Comparison of ENCODE assay signal across 22 cellular contexts in genomic region chr1:55500601-55501000, GRCh38.
DNase-seq lines count a peak whose midpoint lies in the region; ATAC-seq, FAIRE-seq and TF ChIP-seq lines count a peak whose summit lies in the region.
"Had no signal": no experiment of that assay in that cellular context is flagged by ENCODE, and none has a peak within 500 bp of the region (broad histone marks: within the 10 kb centered on the region; RNA-seq: fewer than 3 reads in every experiment).

No MANE protein-coding gene starts in this region.

- no peak for TF ChIP-seq POLR2A in HepG2 (IDR thresholded peaks at IDR 0.05; ENCODE audit: insufficient read depth in 1 of 2, low read depth in 2 of 2, low read length in 2 of 2)

- H3K27ac ChIP-seq in lower lobe of right lung (no peak overlapping the region), HepG2 (ENCODE audit: extremely low read length, insufficient read depth, low read length) (no peak overlapping the region)
- H3K27ac ChIP-seq: SJCRH30 had no signal

- CTCF ChIA-PET in HepG2 (lab: Yijun Ruan, JAX; ENCODE audit: low intra/inter-chr PET ratio, low total read pairs), result no interaction called here

- H2AFZ ChIP-seq in HepG2 (ENCODE audit: low read length), result no peak overlapping the region

- 96% methylated on average over 6 of the region's 6 CpGs for WGBS in HepG2 (ENCODE audit: low lambda C conversion rate)

- no peak for FAIRE-seq in HepG2 (lab: Jason Lieb, UNC)
- FAIRE-seq: D721Med, GM12891, K562 had no signal

- no peaks in the 10 kb centered on the region for H3K79me2 ChIP-seq in HepG2 (ENCODE audit: insufficient read depth, low read length)

- TF ChIP-seq RAD21 in HepG2 (CRISPR knock-in tag; IDR thresholded peaks at IDR 0.05), result no peak

- H3K27me3 ChIP-seq in HAP-1 (ENCODE audit: low read depth) (no peaks in the 10 kb centered on the region), lower lobe of right lung (ENCODE audit: low read depth) (no peaks in the 10 kb centered on the region), HepG2 (ENCODE audit: control insufficient read depth in 1 of 2, insufficient read depth in 2 of 2, low read length in 2 of 2) (no peaks in the 10 kb centered on the region)

- ATAC-seq in lower lobe of right lung, result no peak
- ATAC-seq in HepG2, result no peak
- ATAC-seq: HCT116, K562, Panc1 had no signal

- no peak overlapping the region for H3K4me2 ChIP-seq in HepG2 (ENCODE audit: low read depth, low read length)

- intact Hi-C loops in lower lobe of right lung (cut with DNase I) (no loop called here), HepG2 (cut with micrococcal nuclease; ENCODE audit: unreplicated experiment) (no loop called here)

- no peak overlapping the region for H3K9ac ChIP-seq in HepG2 (ENCODE audit: insufficient read depth, low read depth, low read length)

- in situ Hi-C loops in HAP-1 (cut with MboI; ENCODE audit: low sequenced_read_pairs) (no loop called here), HepG2 (cut with HindIII; ENCODE audit: extremely low pct_ligation_motif_present, low pct_unique_long_range_greater_than_20kb) (no loop called here)

- H3K36me3 ChIP-seq in HAP-1 (replicated peaks) (no peaks in the 10 kb centered on the region), lower lobe of right lung (no peaks in the 10 kb centered on the region), HepG2 (replicated peaks in 1 of 2; ENCODE audit: control insufficient read depth in 1 of 2, insufficient read depth in 2 of 2, low read length in 2 of 2) (no peaks in the 10 kb centered on the region)
- H3K36me3 ChIP-seq: SJCRH30 had no signal

- no peaks in the 10 kb centered on the region for H4K20me1 ChIP-seq in HepG2 (ENCODE audit: insufficient read depth, low read length)

- no peaks in the 10 kb centered on the region for H3K9me3 ChIP-seq in HAP-1
- H3K9me3 ChIP-seq in lower lobe of right lung, result no peaks in the 10 kb centered on the region
- H3K9me3 ChIP-seq in HepG2 (ENCODE audit: low read length), result no peaks in the 10 kb centered on the region
- H3K9me3 ChIP-seq: SJCRH30 had no signal

- TF ChIP-seq CTCF in AG10803 (conservative IDR thresholded peaks at IDR 0.05; ENCODE audit: low read length) (no peak), fibroblast of the aortic adventitia (IDR thresholded peaks at IDR 0.05; ENCODE audit: insufficient read depth, low read length) (no peak), lower lobe of right lung (IDR thresholded peaks at IDR 0.05) (no peak), HepG2 (CRISPR knock-in tag; IDR thresholded peaks at IDR 0.05) (no peak)

- no peaks in the 10 kb centered on the region for H3K4me1 ChIP-seq in HAP-1
- no peaks in the 10 kb centered on the region for H3K4me1 ChIP-seq in lower lobe of right lung
- peaks cover 15% of the 10 kb centered on the region for H3K4me1 ChIP-seq in HepG2 (ENCODE audit: insufficient read depth, low read length)
- H3K4me1 ChIP-seq: SJCRH30 had no signal

- DNase-seq in AG10803 (ENCODE audit: low read depth), result peak; percentile 29
- DNase-seq in HCEC 1CT, result peak; percentile 42
- peak; percentile 18 for DNase-seq in RPMI7951 (ENCODE audit: low read depth)
- peak; percentile 40 for DNase-seq in fibroblast of the aortic adventitia (ENCODE audit: low read depth)
- DNase-seq in HAP-1 (ENCODE audit: low spot score in 2 of 2), result no peak
- DNase-seq in lower lobe of right lung, result no peak
- DNase-seq in SHP77 (lab: John Stamatoyannopoulos, UW), result no peak
- no peak for DNase-seq in HepG2 (ENCODE audit: low spot score)
- DNase-seq: 8988T; NCI-H1092 treated with DMSO at 0.1 percent for 48 hours; NCI-H1436 treated with DMSO at 0.1 percent for 48 hours; NCI-H2029; NCI-H226; NCI-H510A treated with DMSO at 0.1 percent for 48 hours; NCI-H774; NK-92 treated with Interleukin-12 subunit alpha and Interleukin-12 subunit beta, amount 100 ng/mL, for 24 hours; SJCRH30 had no signal

- POLR2A ChIA-PET in HepG2 (lab: Yijun Ruan, JAX), result no interaction called here

- TF ChIP-seq EP300 in HepG2 (IDR thresholded peaks at IDR 0.05; ENCODE audit: low read depth in 2 of 2, low read length in 2 of 2) (no peak), HepG2 (CRISPR knock-in tag; IDR thresholded peaks at IDR 0.05; ENCODE audit: borderline replicate concordance) (no peak)

- BruUV-seq in HepG2 (replicated peaks; lab: Mats Ljungman, UMichigan), result no TSS peak

- H3K4me3 ChIP-seq in AG10803 (ENCODE audit: low read length) (no peak overlapping the region), fibroblast of the aortic adventitia (ENCODE audit: low read depth, low read length) (no peak overlapping the region), HAP-1 (no peak overlapping the region), lower lobe of right lung (no peak overlapping the region), HepG2 (replicated peaks in 1 of 3; ENCODE audit: insufficient read depth in 1 of 3, low read depth in 2 of 3, low read length in 3 of 3) (no peak overlapping the region)
- H3K4me3 ChIP-seq: K562, SJCRH30 had no signal

TF ChIP-seq in HepG2, 621 proteins besides CTCF, POLR2A, EP300 and RAD21:
- TF ChIP-seq CEBPG (CRISPR knock-in tag; IDR thresholded peaks at IDR 0.05) (no peak), ZNF577 (CRISPR knock-in tag; IDR thresholded peaks at IDR 0.05; ENCODE audit: borderline replicate concordance, low read depth) (no peak), ZNF703 (CRISPR knock-in tag; IDR thresholded peaks at IDR 0.05; ENCODE audit: borderline replicate concordance) (no peak), ZKSCAN5 (CRISPR knock-in tag; IDR thresholded peaks at IDR 0.05) (no peak), ZNF678 (CRISPR knock-in tag; IDR thresholded peaks at IDR 0.05) (no peak), ETS1 (CRISPR knock-in tag; IDR thresholded peaks at IDR 0.05) (no peak), GABPB1 (CRISPR knock-in tag; IDR thresholded peaks at IDR 0.05) (no peak), MBD4 (IDR thresholded peaks at IDR 0.05; ENCODE audit: borderline replicate concordance, low read length) (no peak), ZNF567 (CRISPR knock-in tag; IDR thresholded peaks at IDR 0.05; ENCODE audit: borderline replicate concordance) (no peak), GATA4 (IDR thresholded peaks at IDR 0.05; ENCODE audit: borderline replicate concordance, low read depth) (no peak), ZBTB25 (CRISPR knock-in tag; IDR thresholded peaks at IDR 0.05) (no peak), FOXK1 (CRISPR knock-in tag; IDR thresholded peaks at IDR 0.05; ENCODE audit: borderline replicate concordance, low read depth) (no peak)

Comparison
In these comparisons a context has a peak if more than half of its experiments do, and no peak if none do; other contexts are left out.
1. DNase-seq: peak in AG10803 (single experiment), HCEC 1CT (single experiment), RPMI7951 (single experiment) and fibroblast of the aortic adventitia (single experiment); none in HAP-1 (0 of 2), lower lobe of right lung (single experiment), SHP77 (0 of 2) and HepG2 (single experiment).